Comparison of ENCODE assay signal across 9 cellular contexts in genomic region chr9:79129865-79130480, GRCh38.
DNase-seq lines count a peak whose midpoint lies in the region; ATAC-seq lines count a peak whose summit lies in the region.
"Had no signal": no experiment of that assay in that cellular context is flagged by ENCODE, and none has a peak within 500 bp of the region (broad histone marks: within the 10 kb centered on the region; RNA-seq: fewer than 3 reads in every experiment).

No MANE protein-coding gene starts in this region.

- no peak overlapping the region for H3K27ac ChIP-seq in caudate nucleus (ENCODE audit: low read depth, low read length)

- peak; percentile 16 for DNase-seq in Caki2 (ENCODE audit: low read depth)
- peak; percentile 25 for DNase-seq in HPDE6-E6E7 (ENCODE audit: extremely low spot score)
- peak; percentile 60 for DNase-seq in OCI-M1 (lab: John Stamatoyannopoulos, UW)
- DNase-seq in caudate nucleus (lab: John Stamatoyannopoulos, UW), result peak in 46 of 61 donors; percentile 1 to 73 (median 16)
- DNase-seq in kidney tubule cell (ENCODE audit: low spot score), result peak; percentile 46
- peak; percentile 86 for DNase-seq in superior temporal gyrus (ENCODE audit: extremely low spot score)
- no peak for DNase-seq in GDM1 (lab: John Stamatoyannopoulos, UW)

- in situ Hi-C loops in Caki2 (cut with HindIII; ENCODE audit: low pct_unique_long_range_greater_than_20kb, low sequenced_read_pairs), result no loop called here

- no peak for ATAC-seq in HG03439 (IDR thresholded peaks at IDR 0.05; ENCODE audit: unreplicated experiment)
- ATAC-seq: naive thymus-derived CD8-positive, alpha-beta T cell had no signal
